8 cellular contexts compared by ENCODE assay signal in the genomic region with DNA sequence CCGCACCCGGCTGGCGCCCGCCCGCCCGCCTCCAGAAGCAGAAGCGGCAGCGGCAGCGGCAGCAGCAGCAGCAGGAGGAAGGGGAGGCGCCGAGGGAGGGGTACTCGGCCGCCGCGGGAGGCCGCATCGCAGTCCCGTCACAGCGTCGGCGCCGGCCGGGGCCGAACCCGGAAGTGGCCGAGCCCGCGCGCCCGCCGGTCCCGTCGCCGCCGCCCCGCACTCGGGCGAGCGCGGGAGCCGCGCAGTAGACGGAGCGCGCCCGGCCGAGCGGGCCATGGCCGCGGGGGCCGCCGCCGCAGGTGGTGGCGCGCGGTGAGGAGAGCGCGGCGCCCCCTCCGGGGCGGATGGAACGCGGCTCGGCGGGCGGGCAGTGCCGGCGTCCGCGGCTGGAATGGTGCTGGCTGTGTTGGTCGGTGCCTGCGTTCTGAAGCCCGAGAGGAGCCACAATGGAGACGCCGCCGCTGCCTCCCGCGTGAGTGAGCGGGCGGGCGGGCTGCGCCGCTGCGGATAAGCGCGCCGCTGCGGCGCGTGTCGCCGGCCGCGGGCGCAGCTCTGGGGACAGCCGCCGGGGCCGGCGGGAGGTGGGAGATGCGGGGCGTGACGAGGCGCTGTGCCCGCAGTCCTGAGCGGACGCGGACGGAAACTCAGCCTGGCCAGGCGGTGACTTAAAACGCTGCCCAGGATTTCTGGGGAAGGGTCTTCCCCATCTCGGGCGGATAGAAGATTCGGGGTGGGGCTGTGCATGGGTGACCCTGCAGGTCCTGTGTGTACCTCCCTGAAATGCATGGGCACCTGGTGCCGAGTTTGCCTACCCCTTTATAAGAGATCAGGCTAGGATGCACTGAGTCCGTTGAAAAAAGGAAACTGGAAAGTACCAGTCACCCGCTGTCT. TPM values are rescaled to one million over a fixed set of nuclear protein-coding genes. Genes with fewer than 3 reads are reported as not detected.
DNase-seq lines count a peak whose midpoint lies in the region; ATAC-seq and TF ChIP-seq lines count a peak whose summit lies in the region.

A gene with protein sequence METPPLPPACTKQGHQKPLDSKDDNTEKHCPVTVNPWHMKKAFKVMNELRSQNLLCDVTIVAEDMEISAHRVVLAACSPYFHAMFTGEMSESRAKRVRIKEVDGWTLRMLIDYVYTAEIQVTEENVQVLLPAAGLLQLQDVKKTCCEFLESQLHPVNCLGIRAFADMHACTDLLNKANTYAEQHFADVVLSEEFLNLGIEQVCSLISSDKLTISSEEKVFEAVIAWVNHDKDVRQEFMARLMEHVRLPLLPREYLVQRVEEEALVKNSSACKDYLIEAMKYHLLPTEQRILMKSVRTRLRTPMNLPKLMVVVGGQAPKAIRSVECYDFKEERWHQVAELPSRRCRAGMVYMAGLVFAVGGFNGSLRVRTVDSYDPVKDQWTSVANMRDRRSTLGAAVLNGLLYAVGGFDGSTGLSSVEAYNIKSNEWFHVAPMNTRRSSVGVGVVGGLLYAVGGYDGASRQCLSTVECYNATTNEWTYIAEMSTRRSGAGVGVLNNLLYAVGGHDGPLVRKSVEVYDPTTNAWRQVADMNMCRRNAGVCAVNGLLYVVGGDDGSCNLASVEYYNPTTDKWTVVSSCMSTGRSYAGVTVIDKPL (plus strand): TSS at position 131 of the 891 bp plus-strand sequence. CDS start 316 bp downstream, at position 447.

- ATAC-seq in CD4-positive, alpha-beta T cell (ENCODE audit: poor library complexity), result peak; percentile 78
- ATAC-seq in GM19324 (IDR thresholded peaks at IDR 0.05; ENCODE audit: low FRiP score, unreplicated experiment) (peak; percentile 92), HG03457 (IDR thresholded peaks at IDR 0.05; ENCODE audit: unreplicated experiment) (peak; percentile 87)
- ATAC-seq in stimulated activated effector memory CD8-positive, alpha-beta T cell treated with anti-CD3 and anti-CD28 coated beads, Interleukin-12 subunit alpha, Interleukin-12 subunit beta, amount 100 ng/mL, for 72 hours, result peak; percentile 81

- H3K79me2 ChIP-seq in OCI-LY3 (ENCODE audit: low read length), result peaks cover 44% of the 10 kb centered on the region

- H4K20me1 ChIP-seq in OCI-LY3 (ENCODE audit: insufficient read depth, low read length), result peaks cover 13% of the 10 kb centered on the region

- peak within 1 kb of the TSS; percentile 99 for H3K4me2 ChIP-seq in OCI-LY3 (ENCODE audit: low read length)

- H3K9me3 ChIP-seq in CD4-positive, alpha-beta T cell (ENCODE audit: control insufficient read depth, low read length), result no peaks in the 10 kb centered on the region
- H3K9me3 ChIP-seq in OCI-LY3 (ENCODE audit: insufficient read depth, low read length) (no peaks in the 10 kb centered on the region), esophagus (ENCODE audit: control insufficient read depth in 2 of 2, insufficient read depth in 1 of 2, low read depth in 1 of 2, low read length in 1 of 2) (no peaks in the 10 kb centered on the region), muscle layer of duodenum (ENCODE audit: control insufficient read depth in 1 of 2, low read length in 2 of 2) (no peaks in the 10 kb centered on the region)

- POLR2A ChIA-PET in CD4-positive, alpha-beta T cell (lab: Charles Lee), result interaction anchor here (2.4 kb wide), 1 partner anchor 119 kb away, joined by 17 read pairs; a partner anchor contains a TSS

- no peak for TF ChIP-seq CTCF in CD4-positive, alpha-beta T cell (IDR thresholded peaks at IDR 0.05)
- no peak for TF ChIP-seq CTCF in OCI-LY3 (IDR thresholded peaks at IDR 0.05; ENCODE audit: low read depth, low read length)

- peak within 1 kb of the TSS; percentile 90 for H3K4me3 ChIP-seq in OCI-LY3 (ENCODE audit: low read length)
- H3K4me3 ChIP-seq in esophagus (ENCODE audit: low read depth in 1 of 2, low read length in 2 of 2), result peak within 1 kb of the TSS; percentile 93 to 94
- peak within 1 kb of the TSS; percentile 87 to 90 for H3K4me3 ChIP-seq in muscle layer of duodenum (ENCODE audit: low read depth in 1 of 2, low read length in 2 of 2)

- peak within 1 kb of the TSS; percentile 99 for H2AFZ ChIP-seq in OCI-LY3 (ENCODE audit: low read depth, low read length)

- H3K36me3 ChIP-seq in OCI-LY3 (replicated peaks; ENCODE audit: low read depth, low read length), result no peaks in the 10 kb centered on the region
- H3K36me3 ChIP-seq in esophagus (ENCODE audit: control insufficient read depth in 2 of 2, insufficient read depth in 2 of 2, low read length in 1 of 2), result no peaks in the 10 kb centered on the region
- H3K36me3 ChIP-seq in muscle layer of duodenum (ENCODE audit: control insufficient read depth in 1 of 2, insufficient read depth in 2 of 2, low read length in 2 of 2), result no peaks in the 10 kb centered on the region

- H3K36me3 Mint-ChIP-seq in CD4-positive, alpha-beta T cell (ENCODE audit: low read depth), result peaks cover 6% of the 10 kb centered on the region
- H3K36me3 Mint-ChIP-seq in stimulated activated effector memory CD8-positive, alpha-beta T cell treated with anti-CD3 and anti-CD28 coated beads, Interleukin-12 subunit alpha, Interleukin-12 subunit beta, amount 100 ng/mL, for 72 hours, result peaks cover 5% of the 10 kb centered on the region

- peak within 1 kb of the TSS; percentile 82 for H3K9ac ChIP-seq in OCI-LY3 (ENCODE audit: low read length)

- H3K27me3 Mint-ChIP-seq in CD4-positive, alpha-beta T cell, result no peaks in the 10 kb centered on the region

- H3K4me1 Mint-ChIP-seq in CD4-positive, alpha-beta T cell (ENCODE audit: low read depth), result peaks cover 66% of the 10 kb centered on the region
- H3K4me1 Mint-ChIP-seq in stimulated activated effector memory CD8-positive, alpha-beta T cell treated with anti-CD3 and anti-CD28 coated beads, Interleukin-12 subunit alpha, Interleukin-12 subunit beta, amount 100 ng/mL, for 72 hours, result peaks cover 70% of the 10 kb centered on the region

- peak within 1 kb of the TSS; percentile 75 for H3K27ac Mint-ChIP-seq in CD4-positive, alpha-beta T cell
- peak within 1 kb of the TSS; percentile 83 for H3K27ac Mint-ChIP-seq in stimulated activated effector memory CD8-positive, alpha-beta T cell treated with anti-CD3 and anti-CD28 coated beads, Interleukin-12 subunit alpha, Interleukin-12 subunit beta, amount 100 ng/mL, for 72 hours

- CTCF ChIA-PET in CD4-positive, alpha-beta T cell (lab: Charles Lee), result interaction anchor here (1.4 to 3.0 kb wide), 2 partner anchors 77 to 95 kb away, joined by 3 to 8 read pairs; a partner anchor contains a TSS

- peak; percentile 32 to 71 (median 58) for DNase-seq in CD4-positive, alpha-beta T cell
- DNase-seq in activated T-cell treated with anti-CD3 and anti-CD28 coated beads, Interleukin-2, amount 50 U/mL, for 1 hour, result peak; percentile 71
- DNase-seq in stimulated activated effector memory CD8-positive, alpha-beta T cell treated with anti-CD3 and anti-CD28 coated beads, Interleukin-12 subunit alpha, Interleukin-12 subunit beta, amount 100 ng/mL, for 72 hours (ENCODE audit: low spot score in 2 of 2), result peak; percentile 48 to 74

- peak within 1 kb of the TSS; percentile 97 for H3K4me3 Mint-ChIP-seq in CD4-positive, alpha-beta T cell
- peak within 1 kb of the TSS; percentile 67 for H3K4me3 Mint-ChIP-seq in stimulated activated effector memory CD8-positive, alpha-beta T cell treated with anti-CD3 and anti-CD28 coated beads, Interleukin-12 subunit alpha, Interleukin-12 subunit beta, amount 100 ng/mL, for 72 hours

- H3K27me3 ChIP-seq in CD4-positive, alpha-beta T cell (ENCODE audit: control insufficient read depth, insufficient read depth, low read length), result no peaks in the 10 kb centered on the region
- no peaks in the 10 kb centered on the region for H3K27me3 ChIP-seq in OCI-LY3 (ENCODE audit: low read depth, low read length)
- no peaks in the 10 kb centered on the region for H3K27me3 ChIP-seq in esophagus (ENCODE audit: control insufficient read depth in 1 of 2, insufficient read depth in 2 of 2, low read length in 2 of 2)
- H3K27me3 ChIP-seq in muscle layer of duodenum (ENCODE audit: low read depth, low read length), result no peaks in the 10 kb centered on the region

- H3K27ac ChIP-seq in CD4-positive, alpha-beta T cell (ENCODE audit: low read depth, low read length), result no peak within 1 kb of the TSS
- no peak within 1 kb of the TSS for H3K27ac ChIP-seq in OCI-LY3 (ENCODE audit: low read length)
- peak within 1 kb of the TSS; percentile 91 to 93 for H3K27ac ChIP-seq in esophagus (ENCODE audit: low read depth in 2 of 2, low read length in 1 of 2)
- H3K27ac ChIP-seq in muscle layer of duodenum (ENCODE audit: low read length), result peak within 1 kb of the TSS; percentile 37

- intact Hi-C loops in CD4-positive, alpha-beta T cell (cut with DNase I, micrococcal nuclease), result loop anchor here (2.0 to 10.0 kb wide), 4 partner anchors 47 to 119 kb away; a partner anchor contains a TSS

- H3K9me3 Mint-ChIP-seq in CD4-positive, alpha-beta T cell, result no peaks in the 10 kb centered on the region
- no peaks in the 10 kb centered on the region for H3K9me3 Mint-ChIP-seq in stimulated activated effector memory CD8-positive, alpha-beta T cell treated with anti-CD3 and anti-CD28 coated beads, Interleukin-12 subunit alpha, Interleukin-12 subunit beta, amount 100 ng/mL, for 72 hours

- WGBS in esophagus, 2 donors, result 1% methylated on average over 63 to 116 of the region's 116 CpGs

- H3K4me1 ChIP-seq in OCI-LY3 (ENCODE audit: low read length), result peaks cover 21% of the 10 kb centered on the region
- peaks cover 2 to 4% of the 10 kb centered on the region in 2 donors for H3K4me1 ChIP-seq in esophagus (ENCODE audit: control insufficient read depth in 2 of 2, insufficient read depth in 2 of 2, low read length in 1 of 2)
- peaks cover 17 to 21% of the 10 kb centered on the region in 2 donors for H3K4me1 ChIP-seq in muscle layer of duodenum (ENCODE audit: control insufficient read depth in 1 of 2, insufficient read depth in 2 of 2, low read length in 2 of 2)

RNA-seq across cellular contexts. Expression of the gene that starts here (rescaled TPM):
- 10 to 100 TPM; 19.9 to 20.0 TPM for total RNA-seq in CD4-positive, alpha-beta T cell
- polyA plus RNA-seq in esophagus, result 10 to 100 TPM; 19.0 to 26.1 TPM

Comparison
In these comparisons a context has a peak if more than half of its experiments do, and no peak if none do; other contexts are left out.
1. H3K27ac ChIP-seq: peak in esophagus (2 of 2) and muscle layer of duodenum (single experiment); none in CD4-positive, alpha-beta T cell (single experiment) and OCI-LY3 (single experiment).
2. Peak in every context shown above with its lines, with median percentiles within 50 percentile points of each other: ATAC-seq, DNase-seq and H3K4me3 ChIP-seq.